Comparison of ENCODE assay signal across 9 cellular contexts in the genomic region with DNA sequence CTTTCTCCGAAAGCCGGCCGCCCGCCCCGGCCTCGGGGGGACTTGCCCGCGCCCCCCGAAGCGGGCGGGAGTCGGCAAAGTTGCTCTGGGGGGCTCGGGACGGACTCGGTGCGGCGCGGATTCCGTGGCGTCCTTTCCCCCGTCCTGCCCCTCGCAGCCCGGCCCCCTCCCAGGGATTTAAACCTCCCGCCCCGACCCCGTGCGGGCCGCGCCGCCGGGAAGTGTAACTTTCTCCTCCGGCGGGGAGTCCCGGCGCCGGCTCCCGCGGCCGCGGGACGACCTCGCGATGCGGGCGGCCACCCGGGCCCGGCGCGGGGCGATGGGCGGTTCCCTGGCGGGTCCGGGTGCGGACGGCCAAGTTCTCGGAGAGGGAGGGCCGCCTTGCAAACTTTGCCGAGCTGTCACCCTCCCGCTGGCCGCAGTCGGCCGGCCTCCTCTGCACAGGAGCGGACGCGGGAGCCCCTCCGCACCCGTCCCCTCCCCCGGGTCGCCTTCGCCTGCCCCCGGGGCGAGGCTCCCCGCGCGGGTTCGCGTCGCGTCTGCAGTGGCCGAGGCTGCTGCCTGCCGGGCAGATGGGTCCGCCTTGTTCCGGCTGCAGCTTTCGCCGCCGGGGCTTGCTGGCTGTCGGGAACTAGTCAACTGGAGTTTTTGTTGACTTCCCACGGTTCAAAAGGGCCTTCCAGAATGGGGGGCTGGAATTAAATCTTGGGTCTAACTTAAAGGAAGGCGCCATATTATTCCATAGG. TPM values are rescaled to one million over a fixed set of nuclear protein-coding genes. Genes with fewer than 3 reads are reported as not detected.
DNase-seq lines count a peak whose midpoint lies in the region; ATAC-seq, FAIRE-seq and TF ChIP-seq lines count a peak whose summit lies in the region.
"Had no signal": no experiment of that assay in that cellular context is flagged by ENCODE, and none has a peak within 500 bp of the region (broad histone marks: within the 10 kb centered on the region; RNA-seq: fewer than 3 reads in every experiment).

No MANE protein-coding gene starts in this region.

- H3K27me3 ChIP-seq in SK-N-SH (ENCODE audit: insufficient read depth): no peaks in the 10 kb centered on the region
- no peaks in the 10 kb centered on the region for H3K27me3 ChIP-seq in bronchial epithelial cell (ENCODE audit: control insufficient read depth, insufficient read depth, low read length)
- H3K27me3 ChIP-seq in kidney epithelial cell (ENCODE audit: control insufficient read depth, insufficient read depth, low read length): no peaks in the 10 kb centered on the region

- DNase-seq in SK-N-SH: peak; percentile 61
- DNase-seq in T-helper 17 cell: peak; percentile 23 to 32 (median 29)
- DNase-seq in bronchial epithelial cell (ENCODE audit: low read depth): no peak
- DNase-seq in kidney epithelial cell (ENCODE audit: low read depth): no peak
- peak; percentile 34 for DNase-seq in stimulated activated CD4-positive, alpha-beta T cell treated with anti-CD3 and anti-CD28 coated beads, Interleukin-4, amount 100 ng/mL, for 1 hour
- DNase-seq in GF-D8 (lab: John Stamatoyannopoulos, UW): no peak
- DNase-seq in NOMO-1 treated with dmso at 0.1 percent for 144 hours (lab: John Stamatoyannopoulos, UW; ENCODE audit: unreplicated experiment): no peak

- H3K4me3 Mint-ChIP-seq in T-helper 17 cell: peak overlapping the region; percentile 89

- no peaks in the 10 kb centered on the region for H3K9me3 ChIP-seq in SK-N-SH
- H3K9me3 ChIP-seq in T-helper 17 cell (ENCODE audit: control insufficient read depth, low read length, poor library complexity, severe bottlenecking): no peaks in the 10 kb centered on the region

- H3K4me2 ChIP-seq in SK-N-SH: peak overlapping the region; percentile 90

- peaks cover 57% of the 10 kb centered on the region for H3K79me2 ChIP-seq in SK-N-SH (ENCODE audit: insufficient read depth)

- H3K27me3 Mint-ChIP-seq in T-helper 17 cell: no peaks in the 10 kb centered on the region

- TF ChIP-seq RAD21 in SK-N-SH (IDR thresholded peaks at IDR 0.05; ENCODE audit: low read length): no peak

- peaks cover 32 to 41% of the 10 kb centered on the region in 2 experiments for H3K36me3 ChIP-seq in SK-N-SH (replicated peaks in 1 of 2; ENCODE audit: control insufficient read depth in 1 of 2, insufficient read depth in 2 of 2, low read length in 1 of 2)
- no peaks in the 10 kb centered on the region for H3K36me3 ChIP-seq in bronchial epithelial cell (ENCODE audit: control insufficient read depth, insufficient read depth, low read length)
- H3K36me3 ChIP-seq in kidney epithelial cell (ENCODE audit: control insufficient read depth, insufficient read depth, low read length): no peaks in the 10 kb centered on the region

- ATAC-seq in SK-N-SH treated with all-trans-retinoic acid at 6 μM for 48 hours: no peak
- no peak for ATAC-seq in T-helper 17 cell

- H3K9me2 ChIP-seq in SK-N-SH: no peaks in the 10 kb centered on the region

- no peaks in the 10 kb centered on the region for H3K36me3 Mint-ChIP-seq in T-helper 17 cell (ENCODE audit: low read depth)

- 0 out of 2 replicates have a peak, but pooled peaks cover 3% of the 10 kb centered on the region for H4K20me1 ChIP-seq in SK-N-SH (ENCODE audit: insufficient read depth)

- peak overlapping the region; percentile 34 for H3K27ac Mint-ChIP-seq in T-helper 17 cell

- H3K27ac ChIP-seq in SK-N-SH (ENCODE audit: low read depth in 2 of 2, low read length in 1 of 2): peak overlapping the region; percentile 91 to 97

- WGBS in SK-N-SH (ENCODE audit: low lambda C conversion rate): 0% methylated on average over 3 of the region's 89 CpGs

- peaks cover 20% of the 10 kb centered on the region for H3K4me1 Mint-ChIP-seq in T-helper 17 cell

- no peak overlapping the region for H2AFZ ChIP-seq in SK-N-SH (ENCODE audit: low read depth)

- POLR2A ChIA-PET in SK-N-SH (lab: Yijun Ruan, JAX): interaction anchor here (1.0 to 1.2 kb wide), 2 partner anchors 96 to 243 kb away, joined by 3 to 4 read pairs; no protein-coding TSS in a partner anchor

- TF ChIP-seq CTCF in SK-N-SH (IDR thresholded peaks at IDR 0.05): no peak
- TF ChIP-seq CTCF in bronchial epithelial cell (IDR thresholded peaks at IDR 0.05; ENCODE audit: insufficient read depth, low read length, severe bottlenecking): no peak
- TF ChIP-seq CTCF in kidney epithelial cell (IDR thresholded peaks at IDR 0.05; ENCODE audit: insufficient read depth, low read length, poor library complexity, severe bottlenecking): no peak

- TF ChIP-seq EP300 in SK-N-SH (IDR thresholded peaks at IDR 0.05; ENCODE audit: borderline replicate concordance in 1 of 2, low read depth in 1 of 2, low read length in 1 of 2): no peak

- FAIRE-seq in bronchial epithelial cell (lab: Jason Lieb, UNC): no peak
- FAIRE-seq: islet of Langerhans had no signal

- H3F3A ChIP-seq in SK-N-SH (replicated peaks; ENCODE audit: insufficient read depth): peaks cover 38% of the 10 kb centered on the region

- H3K4me3 ChIP-seq in SK-N-SH (ENCODE audit: low read depth in 2 of 2, low read length in 1 of 2) (peak overlapping the region; percentile 84 to 96), bronchial epithelial cell (ENCODE audit: low read depth, low read length) (peak overlapping the region; percentile 95), kidney epithelial cell (ENCODE audit: low read depth, low read length) (peak overlapping the region; percentile 63)

- H3K9ac ChIP-seq in SK-N-SH: peak overlapping the region; percentile 96

- peaks cover 20 to 22% of the 10 kb centered on the region in 2 experiments for H3K4me1 ChIP-seq in SK-N-SH (ENCODE audit: control insufficient read depth in 1 of 2, insufficient read depth in 2 of 2, low read depth in 1 of 2, low read length in 1 of 2)

- CTCF ChIA-PET in SK-N-SH (lab: Yijun Ruan, JAX): interaction anchor here (0.6 to 1.9 kb wide), 2 partner anchors 16 to 85 kb away, joined by 3 to 5 read pairs; no protein-coding TSS in a partner anchor

TF ChIP-seq in SK-N-SH, 30 proteins besides CTCF, POLR2A, EP300 and RAD21:
- TF ChIP-seq EZH2phosphoT487 (IDR thresholded peaks at IDR 0.05; ENCODE audit: borderline replicate concordance, low read depth) (no peak), JUND (IDR thresholded peaks at IDR 0.05) (no peak), FOSL2 (IDR thresholded peaks at IDR 0.05; ENCODE audit: borderline replicate concordance, low read depth) (no peak), POLR2AphosphoS5 (IDR thresholded peaks at IDR 0.05; ENCODE audit: low read depth, low read length) (no peak)

TF ChIP-seq in SK-N-SH treated with all-trans-retinoic acid at 6 μM for 48 hours, 23 proteins besides CTCF, POLR2A, EP300 and RAD21 (continues in another document):
- TF ChIP-seq CSDC2 (CRISPR knock-in tag; IDR thresholded peaks at IDR 0.05) (no peak), TCF4 (CRISPR knock-in tag; IDR thresholded peaks at IDR 0.05; ENCODE audit: borderline replicate concordance) (no peak), ZFP3 (CRISPR knock-in tag; IDR thresholded peaks at IDR 0.05) (no peak), ZNF70 (CRISPR knock-in tag; IDR thresholded peaks at IDR 0.05) (no peak), BACH2 (CRISPR knock-in tag; IDR thresholded peaks at IDR 0.05; ENCODE audit: borderline replicate concordance) (no peak)
- TF ChIP-seq, protein P1, sequence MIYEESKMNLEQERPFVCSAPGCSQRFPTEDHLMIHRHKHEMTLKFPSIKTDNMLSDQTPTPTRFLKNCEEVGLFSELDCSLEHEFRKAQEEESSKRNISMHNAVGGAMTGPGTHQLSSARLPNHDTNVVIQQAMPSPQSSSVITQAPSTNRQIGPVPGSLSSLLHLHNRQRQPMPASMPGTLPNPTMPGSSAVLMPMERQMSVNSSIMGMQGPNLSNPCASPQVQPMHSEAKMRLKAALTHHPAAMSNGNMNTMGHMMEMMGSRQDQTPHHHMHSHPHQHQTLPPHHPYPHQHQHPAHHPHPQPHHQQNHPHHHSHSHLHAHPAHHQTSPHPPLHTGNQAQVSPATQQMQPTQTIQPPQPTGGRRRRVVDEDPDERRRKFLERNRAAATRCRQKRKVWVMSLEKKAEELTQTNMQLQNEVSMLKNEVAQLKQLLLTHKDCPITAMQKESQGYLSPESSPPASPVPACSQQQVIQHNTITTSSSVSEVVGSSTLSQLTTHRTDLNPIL (CRISPR knock-in tag; IDR thresholded peaks at IDR 0.05; ENCODE audit: low read depth): no peak
- TF ChIP-seq, protein P2, sequence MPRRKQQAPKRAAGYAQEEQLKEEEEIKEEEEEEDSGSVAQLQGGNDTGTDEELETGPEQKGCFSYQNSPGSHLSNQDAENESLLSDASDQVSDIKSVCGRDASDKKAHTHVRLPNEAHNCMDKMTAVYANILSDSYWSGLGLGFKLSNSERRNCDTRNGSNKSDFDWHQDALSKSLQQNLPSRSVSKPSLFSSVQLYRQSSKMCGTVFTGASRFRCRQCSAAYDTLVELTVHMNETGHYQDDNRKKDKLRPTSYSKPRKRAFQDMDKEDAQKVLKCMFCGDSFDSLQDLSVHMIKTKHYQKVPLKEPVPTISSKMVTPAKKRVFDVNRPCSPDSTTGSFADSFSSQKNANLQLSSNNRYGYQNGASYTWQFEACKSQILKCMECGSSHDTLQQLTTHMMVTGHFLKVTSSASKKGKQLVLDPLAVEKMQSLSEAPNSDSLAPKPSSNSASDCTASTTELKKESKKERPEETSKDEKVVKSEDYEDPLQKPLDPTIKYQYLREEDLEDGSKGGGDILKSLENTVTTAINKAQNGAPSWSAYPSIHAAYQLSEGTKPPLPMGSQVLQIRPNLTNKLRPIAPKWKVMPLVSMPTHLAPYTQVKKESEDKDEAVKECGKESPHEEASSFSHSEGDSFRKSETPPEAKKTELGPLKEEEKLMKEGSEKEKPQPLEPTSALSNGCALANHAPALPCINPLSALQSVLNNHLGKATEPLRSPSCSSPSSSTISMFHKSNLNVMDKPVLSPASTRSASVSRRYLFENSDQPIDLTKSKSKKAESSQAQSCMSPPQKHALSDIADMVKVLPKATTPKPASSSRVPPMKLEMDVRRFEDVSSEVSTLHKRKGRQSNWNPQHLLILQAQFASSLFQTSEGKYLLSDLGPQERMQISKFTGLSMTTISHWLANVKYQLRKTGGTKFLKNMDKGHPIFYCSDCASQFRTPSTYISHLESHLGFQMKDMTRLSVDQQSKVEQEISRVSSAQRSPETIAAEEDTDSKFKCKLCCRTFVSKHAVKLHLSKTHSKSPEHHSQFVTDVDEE (CRISPR knock-in tag; IDR thresholded peaks at IDR 0.05): no peak

RNA-seq across cellular contexts. Expression of gene PBX3, which starts 0.8 kb away (rescaled TPM):
- polyA plus RNA-seq in SK-N-SH (2012; rRNA removed): 73.0 and 87.0 TPM in 2 replicates
- polyA plus RNA-seq in SK-N-SH (2012; cell fraction: cytosol; rRNA removed): 89.5 and 93.2 TPM in 2 replicates
- 84.3 and 152 TPM in 2 replicates for polyA plus RNA-seq in SK-N-SH (2012; cell fraction: nucleus; rRNA removed)
- total RNA-seq in T-helper 17 cell (10 to 100 TPM; 15.5 to 18.6 TPM), bronchial epithelial cell (6.3 and 10.6 TPM in 2 replicates), kidney epithelial cell (10.6 and 11.5 TPM in 2 replicates)

RNA-seq across cellular contexts. Expression of gene MAPKAP1, which starts 40.9 kb away (rescaled TPM):
- 97.9 and 117 TPM in 2 replicates for polyA plus RNA-seq in SK-N-SH (2012; rRNA removed)
- polyA plus RNA-seq in SK-N-SH (2012; cell fraction: cytosol; rRNA removed): 102 and 103 TPM in 2 replicates
- polyA plus RNA-seq in SK-N-SH (2012; cell fraction: nucleus; rRNA removed): 81.1 and 148 TPM in 2 replicates
- total RNA-seq in T-helper 17 cell (10 to 100 TPM; 46.6 to 52.9 TPM), bronchial epithelial cell (81.9 and 101 TPM in 2 replicates), kidney epithelial cell (101 and 116 TPM in 2 replicates)

Comparison
In these comparisons a context has a peak if more than half of its experiments do, and no peak if none do; other contexts are left out.
1. DNase-seq: peak in SK-N-SH (single experiment), T-helper 17 cell (3 of 3) and stimulated activated CD4-positive, alpha-beta T cell treated with anti-CD3 and anti-CD28 coated beads, Interleukin-4, amount 100 ng/mL, for 1 hour (single experiment); none in bronchial epithelial cell (single experiment), kidney epithelial cell (single experiment), GF-D8 (single experiment) and NOMO-1 treated with dmso at 0.1 percent for 144 hours (single experiment).
2. Peak in every context shown above with its lines, with median percentiles within 50 percentile points of each other: H3K4me3 ChIP-seq.